ENCODE assay signal across 2 cellular contexts in the genomic region with DNA sequence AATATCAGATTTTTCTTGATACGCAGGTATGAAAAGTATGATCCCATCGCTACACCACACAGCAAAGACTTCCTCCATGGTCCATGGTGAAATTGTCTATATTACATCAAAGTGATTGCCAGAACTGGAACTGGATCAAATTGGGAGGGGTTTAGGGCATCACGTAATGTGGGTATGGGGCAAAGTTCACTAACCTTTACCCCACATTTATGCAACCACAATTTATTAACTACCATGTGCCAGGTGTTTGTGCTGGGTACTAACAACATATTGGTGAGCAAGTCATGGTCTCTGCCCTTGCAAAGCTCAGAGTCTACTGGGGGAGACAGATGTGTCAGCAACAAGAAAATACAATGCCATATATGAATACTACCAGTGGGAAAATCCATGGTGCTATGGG.
TF ChIP-seq lines count a peak whose summit lies in the region.

No MANE protein-coding gene starts in this region.

TF ChIP-seq in liver, 16 proteins besides CTCF, POLR2A, EP300 and RAD21 (continued from another document):
- TF ChIP-seq, protein P1, sequence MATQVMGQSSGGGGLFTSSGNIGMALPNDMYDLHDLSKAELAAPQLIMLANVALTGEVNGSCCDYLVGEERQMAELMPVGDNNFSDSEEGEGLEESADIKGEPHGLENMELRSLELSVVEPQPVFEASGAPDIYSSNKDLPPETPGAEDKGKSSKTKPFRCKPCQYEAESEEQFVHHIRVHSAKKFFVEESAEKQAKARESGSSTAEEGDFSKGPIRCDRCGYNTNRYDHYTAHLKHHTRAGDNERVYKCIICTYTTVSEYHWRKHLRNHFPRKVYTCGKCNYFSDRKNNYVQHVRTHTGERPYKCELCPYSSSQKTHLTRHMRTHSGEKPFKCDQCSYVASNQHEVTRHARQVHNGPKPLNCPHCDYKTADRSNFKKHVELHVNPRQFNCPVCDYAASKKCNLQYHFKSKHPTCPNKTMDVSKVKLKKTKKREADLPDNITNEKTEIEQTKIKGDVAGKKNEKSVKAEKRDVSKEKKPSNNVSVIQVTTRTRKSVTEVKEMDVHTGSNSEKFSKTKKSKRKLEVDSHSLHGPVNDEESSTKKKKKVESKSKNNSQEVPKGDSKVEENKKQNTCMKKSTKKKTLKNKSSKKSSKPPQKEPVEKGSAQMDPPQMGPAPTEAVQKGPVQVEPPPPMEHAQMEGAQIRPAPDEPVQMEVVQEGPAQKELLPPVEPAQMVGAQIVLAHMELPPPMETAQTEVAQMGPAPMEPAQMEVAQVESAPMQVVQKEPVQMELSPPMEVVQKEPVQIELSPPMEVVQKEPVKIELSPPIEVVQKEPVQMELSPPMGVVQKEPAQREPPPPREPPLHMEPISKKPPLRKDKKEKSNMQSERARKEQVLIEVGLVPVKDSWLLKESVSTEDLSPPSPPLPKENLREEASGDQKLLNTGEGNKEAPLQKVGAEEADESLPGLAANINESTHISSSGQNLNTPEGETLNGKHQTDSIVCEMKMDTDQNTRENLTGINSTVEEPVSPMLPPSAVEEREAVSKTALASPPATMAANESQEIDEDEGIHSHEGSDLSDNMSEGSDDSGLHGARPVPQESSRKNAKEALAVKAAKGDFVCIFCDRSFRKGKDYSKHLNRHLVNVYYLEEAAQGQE (IDR thresholded peaks at IDR 0.05) = peak; percentile 80
- TF ChIP-seq RXRA (IDR thresholded peaks at IDR 0.05) (peak; percentile 95 to 96), FOXA2 (IDR thresholded peaks at IDR 0.05) (peak; percentile 18), YY1 (IDR thresholded peaks at IDR 0.05) (peak; percentile 57), TAF1 (conservative IDR thresholded peaks at IDR 0.05) (no peak), GABPA (IDR thresholded peaks at IDR 0.05 in 1 of 2, conservative IDR thresholded peaks at IDR 0.05 in 1 of 2) (peak in 1 of 2 donors; percentile 21), FOXA1 (IDR thresholded peaks at IDR 0.05) (no peak), JUND (IDR thresholded peaks at IDR 0.05) (peak; percentile 48 to 67), NR2F2 (IDR thresholded peaks at IDR 0.05) (no peak), HNF4G (IDR thresholded peaks at IDR 0.05) (peak; percentile 58), EGR1 (IDR thresholded peaks at IDR 0.05; ENCODE audit: low read depth in 2 of 2) (no peak), HNF4A (conservative IDR thresholded peaks at IDR 0.05) (peak; percentile 86 to 97)
- TF ChIP-seq, protein P2, sequence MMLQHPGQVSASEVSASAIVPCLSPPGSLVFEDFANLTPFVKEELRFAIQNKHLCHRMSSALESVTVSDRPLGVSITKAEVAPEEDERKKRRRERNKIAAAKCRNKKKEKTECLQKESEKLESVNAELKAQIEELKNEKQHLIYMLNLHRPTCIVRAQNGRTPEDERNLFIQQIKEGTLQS (IDR thresholded peaks at IDR 0.05) = no peak
- TF ChIP-seq, protein P3, sequence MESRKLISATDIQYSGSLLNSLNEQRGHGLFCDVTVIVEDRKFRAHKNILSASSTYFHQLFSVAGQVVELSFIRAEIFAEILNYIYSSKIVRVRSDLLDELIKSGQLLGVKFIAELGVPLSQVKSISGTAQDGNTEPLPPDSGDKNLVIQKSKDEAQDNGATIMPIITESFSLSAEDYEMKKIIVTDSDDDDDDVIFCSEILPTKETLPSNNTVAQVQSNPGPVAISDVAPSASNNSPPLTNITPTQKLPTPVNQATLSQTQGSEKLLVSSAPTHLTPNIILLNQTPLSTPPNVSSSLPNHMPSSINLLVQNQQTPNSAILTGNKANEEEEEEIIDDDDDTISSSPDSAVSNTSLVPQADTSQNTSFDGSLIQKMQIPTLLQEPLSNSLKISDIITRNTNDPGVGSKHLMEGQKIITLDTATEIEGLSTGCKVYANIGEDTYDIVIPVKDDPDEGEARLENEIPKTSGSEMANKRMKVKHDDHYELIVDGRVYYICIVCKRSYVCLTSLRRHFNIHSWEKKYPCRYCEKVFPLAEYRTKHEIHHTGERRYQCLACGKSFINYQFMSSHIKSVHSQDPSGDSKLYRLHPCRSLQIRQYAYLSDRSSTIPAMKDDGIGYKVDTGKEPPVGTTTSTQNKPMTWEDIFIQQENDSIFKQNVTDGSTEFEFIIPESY (IDR thresholded peaks at IDR 0.05) = peak; percentile 42
- TF ChIP-seq, protein P4, sequence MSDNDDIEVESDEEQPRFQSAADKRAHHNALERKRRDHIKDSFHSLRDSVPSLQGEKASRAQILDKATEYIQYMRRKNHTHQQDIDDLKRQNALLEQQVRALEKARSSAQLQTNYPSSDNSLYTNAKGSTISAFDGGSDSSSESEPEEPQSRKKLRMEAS (IDR thresholded peaks at IDR 0.05) = peak; percentile 88

TF ChIP-seq in HepG2, 621 proteins besides CTCF, POLR2A, EP300 and RAD21 (continued from another document):
- TF ChIP-seq, protein P5, sequence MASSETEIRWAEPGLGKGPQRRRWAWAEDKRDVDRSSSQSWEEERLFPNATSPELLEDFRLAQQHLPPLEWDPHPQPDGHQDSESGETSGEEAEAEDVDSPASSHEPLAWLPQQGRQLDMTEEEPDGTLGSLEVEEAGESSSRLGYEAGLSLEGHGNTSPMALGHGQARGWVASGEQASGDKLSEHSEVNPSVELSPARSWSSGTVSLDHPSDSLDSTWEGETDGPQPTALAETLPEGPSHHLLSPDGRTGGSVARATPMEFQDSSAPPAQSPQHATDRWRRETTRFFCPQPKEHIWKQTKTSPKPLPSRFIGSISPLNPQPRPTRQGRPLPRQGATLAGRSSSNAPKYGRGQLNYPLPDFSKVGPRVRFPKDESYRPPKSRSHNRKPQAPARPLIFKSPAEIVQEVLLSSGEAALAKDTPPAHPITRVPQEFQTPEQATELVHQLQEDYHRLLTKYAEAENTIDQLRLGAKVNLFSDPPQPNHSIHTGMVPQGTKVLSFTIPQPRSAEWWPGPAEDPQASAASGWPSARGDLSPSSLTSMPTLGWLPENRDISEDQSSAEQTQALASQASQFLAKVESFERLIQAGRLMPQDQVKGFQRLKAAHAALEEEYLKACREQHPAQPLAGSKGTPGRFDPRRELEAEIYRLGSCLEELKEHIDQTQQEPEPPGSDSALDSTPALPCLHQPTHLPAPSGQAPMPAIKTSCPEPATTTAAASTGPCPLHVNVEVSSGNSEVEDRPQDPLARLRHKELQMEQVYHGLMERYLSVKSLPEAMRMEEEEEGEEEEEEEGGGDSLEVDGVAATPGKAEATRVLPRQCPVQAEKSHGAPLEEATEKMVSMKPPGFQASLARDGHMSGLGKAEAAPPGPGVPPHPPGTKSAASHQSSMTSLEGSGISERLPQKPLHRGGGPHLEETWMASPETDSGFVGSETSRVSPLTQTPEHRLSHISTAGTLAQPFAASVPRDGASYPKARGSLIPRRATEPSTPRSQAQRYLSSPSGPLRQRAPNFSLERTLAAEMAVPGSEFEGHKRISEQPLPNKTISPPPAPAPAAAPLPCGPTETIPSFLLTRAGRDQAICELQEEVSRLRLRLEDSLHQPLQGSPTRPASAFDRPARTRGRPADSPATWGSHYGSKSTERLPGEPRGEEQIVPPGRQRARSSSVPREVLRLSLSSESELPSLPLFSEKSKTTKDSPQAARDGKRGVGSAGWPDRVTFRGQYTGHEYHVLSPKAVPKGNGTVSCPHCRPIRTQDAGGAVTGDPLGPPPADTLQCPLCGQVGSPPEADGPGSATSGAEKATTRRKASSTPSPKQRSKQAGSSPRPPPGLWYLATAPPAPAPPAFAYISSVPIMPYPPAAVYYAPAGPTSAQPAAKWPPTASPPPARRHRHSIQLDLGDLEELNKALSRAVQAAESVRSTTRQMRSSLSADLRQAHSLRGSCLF (CRISPR knock-in tag; IDR thresholded peaks at IDR 0.05; ENCODE audit: borderline replicate concordance) = no peak
- no peak for TF ChIP-seq PTBP1 (IDR thresholded peaks at IDR 0.05; ENCODE audit: low read depth, low read length, poor library complexity, severe bottlenecking)
